In genomic region chr10:3935933-3936359, GRCh38 we compare ENCODE assay signal across 8 cellular contexts.
DNase-seq lines count a peak whose midpoint lies in the region; ATAC-seq, FAIRE-seq and TF ChIP-seq lines count a peak whose summit lies in the region.

No MANE protein-coding gene starts in this region.

- ATAC-seq in memory B cell (ENCODE audit: low read depth) = no peak
- ATAC-seq in GM19035 (IDR thresholded peaks at IDR 0.05; ENCODE audit: unreplicated experiment) = no peak
- no peak for ATAC-seq in HG03196 (IDR thresholded peaks at IDR 0.05; ENCODE audit: unreplicated experiment)

- no peaks in the 10 kb centered on the region for H3K27me3 Mint-ChIP-seq in memory B cell

- H3K36me3 ChIP-seq in bronchial epithelial cell (ENCODE audit: control insufficient read depth, insufficient read depth, low read length) = no peaks in the 10 kb centered on the region

- H3K4me3 Mint-ChIP-seq in memory B cell = peak overlapping the region; percentile 79

- DNase-seq in M059J (ENCODE audit: low read depth) = peak; percentile 60
- DNase-seq in bronchial epithelial cell (ENCODE audit: low read depth) = peak; percentile 32
- no peak for DNase-seq in memory B cell (ENCODE audit: low spot score in 2 of 2)
- no peak for DNase-seq in NCI-H1694 (lab: John Stamatoyannopoulos, UW)
- no peak for DNase-seq in DMS114 treated with DMSO at 0.1 percent for 48 hours (lab: John Stamatoyannopoulos, UW; ENCODE audit: unreplicated experiment)

- peak overlapping the region; percentile 94 for H3K27ac Mint-ChIP-seq in memory B cell

- peak overlapping the region; percentile 43 for H3K27ac ChIP-seq in 22Rv1

- no peak for TF ChIP-seq CTCF in 22Rv1 (IDR thresholded peaks at IDR 0.05)
- TF ChIP-seq CTCF in bronchial epithelial cell (IDR thresholded peaks at IDR 0.05; ENCODE audit: insufficient read depth, low read length, severe bottlenecking) = no peak

- H3K4me1 Mint-ChIP-seq in memory B cell = peaks cover 8% of the 10 kb centered on the region

- H3K27me3 ChIP-seq in bronchial epithelial cell (ENCODE audit: control insufficient read depth, insufficient read depth, low read length) = no peaks in the 10 kb centered on the region

- no peaks in the 10 kb centered on the region for H3K36me3 Mint-ChIP-seq in memory B cell

- FAIRE-seq in bronchial epithelial cell (lab: Jason Lieb, UNC) = no peak

- H3K9me3 Mint-ChIP-seq in memory B cell = no peaks in the 10 kb centered on the region

- no peak overlapping the region for H3K4me3 ChIP-seq in bronchial epithelial cell (ENCODE audit: low read depth, low read length)

Comparison
In these comparisons a context has a peak if more than half of its experiments do, and no peak if none do; other contexts are left out.
1. DNase-seq: peak in M059J (single experiment) and bronchial epithelial cell (single experiment); none in memory B cell (0 of 2), NCI-H1694 (single experiment) and DMS114 treated with DMSO at 0.1 percent for 48 hours (single experiment).